Comparison of ENCODE assay signal across 8 cellular contexts in genomic region chr3:42653303-42653559, GRCh38. TPM values are rescaled to one million over a fixed set of nuclear protein-coding genes. Genes with fewer than 3 reads are reported as not detected.
DNase-seq lines count a peak whose midpoint lies in the region; ATAC-seq and TF ChIP-seq lines count a peak whose summit lies in the region.

No MANE protein-coding gene starts in this region.

- CTCF ChIA-PET in AG04450 (lab: Charles Lee), result interaction anchor here (2.4 kb wide), 1 partner anchor 92 kb away, joined by 11 read pairs; no protein-coding TSS in a partner anchor

- peak overlapping the region; percentile 64 for H3K4me3 ChIP-seq in AG04450 (ENCODE audit: low read depth, low read length)
- H3K4me3 ChIP-seq in MG63, result peak overlapping the region; percentile 66
- peak overlapping the region; percentile 67 to 73 for H3K4me3 ChIP-seq in duodenal mucosa (ENCODE audit: low read depth in 1 of 2, low read length in 2 of 2)

- H3K27me3 ChIP-seq in AG04450 (ENCODE audit: control insufficient read depth, insufficient read depth, low read length) (no peaks in the 10 kb centered on the region), MG63 (no peaks in the 10 kb centered on the region), duodenal mucosa (ENCODE audit: control insufficient read depth in 1 of 2, insufficient read depth in 2 of 2, low read length in 2 of 2) (no peaks in the 10 kb centered on the region)

- intact Hi-C loops in natural killer cell (cut with micrococcal nuclease), result no loop called here

- no peaks in the 10 kb centered on the region for H3K36me3 Mint-ChIP-seq in natural killer cell

- no peak for TF ChIP-seq CTCF in AG04450 (IDR thresholded peaks at IDR 0.05; ENCODE audit: low read depth, low read length)
- no peak for TF ChIP-seq CTCF in natural killer cell (IDR thresholded peaks at IDR 0.05)

- H3K9me3 ChIP-seq in AG04450 (ENCODE audit: control insufficient read depth, insufficient read depth, low read length), result no peaks in the 10 kb centered on the region; the same call in 1 of the 2 replicates
- H3K9me3 ChIP-seq in MG63, result no peaks in the 10 kb centered on the region
- H3K9me3 ChIP-seq in duodenal mucosa (ENCODE audit: control insufficient read depth in 1 of 2, low read length in 2 of 2), result no peaks in the 10 kb centered on the region

- peak overlapping the region; percentile 88 for H3K4me3 Mint-ChIP-seq in natural killer cell

- H3K4me1 ChIP-seq in duodenal mucosa (ENCODE audit: control insufficient read depth in 1 of 2, insufficient read depth in 2 of 2, low read length in 2 of 2), result peaks cover 19 to 26% of the 10 kb centered on the region in 2 donors

- POLR2A ChIA-PET in AG04450 (lab: Yijun Ruan, JAX), result no interaction called here

- TF ChIP-seq POLR2A in GM18505 (IDR thresholded peaks at IDR 0.05; ENCODE audit: borderline replicate concordance, extremely low read depth, insufficient read depth, insufficient read length), result no peak

- peaks cover 0 to 47% of the 10 kb centered on the region in 2 donors for H3K4me1 Mint-ChIP-seq in natural killer cell

- no peaks in the 10 kb centered on the region for H3K9me3 Mint-ChIP-seq in natural killer cell

- no peaks in the 10 kb centered on the region for H3K27me3 Mint-ChIP-seq in natural killer cell (ENCODE audit: low read depth in 2 of 2)

- ATAC-seq in natural killer cell (no peak), GM18505 (IDR thresholded peaks at IDR 0.05; ENCODE audit: unreplicated experiment) (no peak)

- peak overlapping the region in 1 of 2 donors; percentile 82 for H3K27ac Mint-ChIP-seq in natural killer cell

- H3K27ac ChIP-seq in AG04450 (ENCODE audit: low read depth, low read length) (peak overlapping the region; percentile 82), duodenal mucosa (ENCODE audit: low read depth, low read length) (no peak overlapping the region)

- H3K36me3 ChIP-seq in MG63 (peaks cover 9% of the 10 kb centered on the region), duodenal mucosa (ENCODE audit: control insufficient read depth in 1 of 2, insufficient read depth in 2 of 2, low read length in 2 of 2) (peaks cover 0 to 5% of the 10 kb centered on the region in 2 donors)

- H3K9ac ChIP-seq in duodenal mucosa (ENCODE audit: low read depth in 1 of 2, low read length in 2 of 2), result peak overlapping the region; percentile 52

- DNase-seq in AG04450 (ENCODE audit: low read depth, low spot score) (no peak), MG63 (no peak), natural killer cell (no peak), DMS153 treated with DMSO at 0.1 percent for 48 hours (lab: John Stamatoyannopoulos, UW; ENCODE audit: unreplicated experiment) (no peak), NCI-H446 (lab: John Stamatoyannopoulos, UW) (no peak)
- DNase-seq in stimulated activated CD4-positive, alpha-beta T cell treated with anti-CD3 and anti-CD28 coated beads, Interleukin-4, amount 100 ng/mL, for 4 hours, result no peak

RNA-seq across cellular contexts. Expression of gene ZBTB47, which starts 0.3 kb away (rescaled TPM):
- 7.8 and 11.8 TPM in 2 replicates for polyA plus RNA-seq in AG04450 (2011; rRNA removed)
- 13.9 and 18.1 TPM in 2 replicates for polyA minus RNA-seq in AG04450 (2011; rRNA and poly(A)+ RNA removed)
- total RNA-seq in MG63 (2014; rRNA removed; shearing (Covaris generic); ENCODE audit: low replicate concordance), result 11.7 and 22.7 TPM in 2 replicates
- total RNA-seq in natural killer cell, result 1 to 10 TPM; 2.1 to 3.0 (median 3.0) TPM

RNA-seq across cellular contexts. Expression of gene KLHL40, which starts 32.1 kb away (rescaled TPM):
- polyA plus RNA-seq in AG04450 (2011; rRNA removed), result not detected in 2 replicates
- not detected in 2 replicates for polyA minus RNA-seq in AG04450 (2011; rRNA and poly(A)+ RNA removed)
- total RNA-seq in MG63 (2014; rRNA removed; shearing (Covaris generic); ENCODE audit: low replicate concordance), result not detected in 2 replicates
- total RNA-seq in natural killer cell, result not detected

RNA-seq across cellular contexts. Expression of gene HHATL, which starts 49.4 kb away (rescaled TPM):
- polyA plus RNA-seq in AG04450 (2011; rRNA removed), result not detected in 2 replicates
- polyA minus RNA-seq in AG04450 (2011; rRNA and poly(A)+ RNA removed), result not detected in 2 replicates
- total RNA-seq in MG63 (2014; rRNA removed; shearing (Covaris generic); ENCODE audit: low replicate concordance), result not detected in 2 replicates
- total RNA-seq in natural killer cell, result not detected

RNA-seq across cellular contexts. Expression of gene NKTR, which starts 52.7 kb away (rescaled TPM):
- 40.2 and 56.2 TPM in 2 replicates for polyA plus RNA-seq in AG04450 (2011; rRNA removed)
- 22.2 and 41.1 TPM in 2 replicates for polyA minus RNA-seq in AG04450 (2011; rRNA and poly(A)+ RNA removed)
- total RNA-seq in MG63 (2014; rRNA removed; shearing (Covaris generic); ENCODE audit: low replicate concordance), result 4.4 and 4.8 TPM in 2 replicates
- 100 to 1,000 TPM; 212 to 252 (median 217) TPM for total RNA-seq in natural killer cell
